In the genomic region with DNA sequence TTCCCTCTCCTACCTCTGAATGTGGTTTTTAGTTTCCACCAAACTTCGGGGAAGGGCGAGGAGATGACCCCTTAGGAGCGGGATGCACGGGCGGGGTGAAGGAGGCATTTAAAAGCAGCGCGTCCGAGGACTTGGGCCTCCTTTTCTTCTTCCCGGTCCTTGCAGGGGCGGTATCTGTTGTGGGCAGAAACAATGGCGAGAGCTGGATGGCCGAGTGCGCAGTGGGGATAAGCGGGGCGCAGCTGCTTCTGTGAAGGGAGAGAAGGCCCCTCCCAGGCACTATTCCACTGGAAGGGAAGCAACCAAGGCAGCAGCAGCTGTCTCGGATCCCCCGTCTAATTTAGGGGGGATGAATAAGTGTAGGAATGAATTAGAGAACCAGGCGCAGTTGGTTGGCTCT, we compare ENCODE assay signal across 8 cellular contexts. TPM values are rescaled to one million over a fixed set of nuclear protein-coding genes. Genes with fewer than 3 reads are reported as not detected.
DNase-seq lines count a peak whose midpoint lies in the region; ATAC-seq and TF ChIP-seq lines count a peak whose summit lies in the region.

No MANE protein-coding gene starts in this region.

- peak overlapping the region; percentile 79 to 96 for H3K4me3 ChIP-seq in SK-N-SH (ENCODE audit: low read depth in 2 of 2, low read length in 1 of 2)
- H3K4me3 ChIP-seq in breast epithelium, result peak overlapping the region; percentile 86 to 99 (median 91)
- peak overlapping the region; percentile 81 to 98 (median 94) for H3K4me3 ChIP-seq in sigmoid colon

- peaks cover 47% of the 10 kb centered on the region for H4K20me1 ChIP-seq in SK-N-SH (ENCODE audit: insufficient read depth)

- TF ChIP-seq CTCF in SK-N-SH (IDR thresholded peaks at IDR 0.05) (no peak), breast epithelium (IDR thresholded peaks at IDR 0.05) (no peak), sigmoid colon (IDR thresholded peaks at IDR 0.05) (no peak)

- H3K27ac ChIP-seq in SK-N-SH (ENCODE audit: low read depth in 2 of 2, low read length in 1 of 2) (peak overlapping the region; percentile 95 to 96), breast epithelium (peak overlapping the region; percentile 98 to 99), sigmoid colon (peak overlapping the region; percentile 96 to 100 (median 98))

- H3K9ac ChIP-seq in SK-N-SH, result peak overlapping the region; percentile 88

- no peaks in the 10 kb centered on the region for H3K27me3 ChIP-seq in SK-N-SH (ENCODE audit: insufficient read depth)
- H3K27me3 ChIP-seq in breast epithelium, result no peaks in the 10 kb centered on the region
- no peaks in the 10 kb centered on the region for H3K27me3 ChIP-seq in sigmoid colon

- H3F3A ChIP-seq in SK-N-SH (replicated peaks; ENCODE audit: insufficient read depth), result peaks cover 14% of the 10 kb centered on the region

- no peaks in the 10 kb centered on the region for H3K9me2 ChIP-seq in SK-N-SH

- H3K9me3 ChIP-seq in SK-N-SH (no peaks in the 10 kb centered on the region), breast epithelium (no peaks in the 10 kb centered on the region), sigmoid colon (no peaks in the 10 kb centered on the region)

- CTCF ChIA-PET in SK-N-SH (lab: Yijun Ruan, JAX), result no interaction called here

- TF ChIP-seq RAD21 in SK-N-SH (IDR thresholded peaks at IDR 0.05; ENCODE audit: low read length), result no peak

- TF ChIP-seq EP300 in SK-N-SH (IDR thresholded peaks at IDR 0.05; ENCODE audit: borderline replicate concordance in 1 of 2, low read depth in 1 of 2, low read length in 1 of 2) (no peak), sigmoid colon (IDR thresholded peaks at IDR 0.05) (no peak)

- intact Hi-C loops in breast epithelium (cut with DNase I; ENCODE audit: low total_unique reads) (no loop called here), sigmoid colon (cut with DNase I) (no loop called here)

- peaks cover 58% of the 10 kb centered on the region for H3K79me2 ChIP-seq in SK-N-SH (ENCODE audit: insufficient read depth)

- WGBS in SK-N-SH (ENCODE audit: low lambda C conversion rate), result under 1% methylated on average over 17 of the region's 18 CpGs
- 0 to 1% methylated on average over 18 of the region's 18 CpGs for WGBS in sigmoid colon, 2 donors

- DNase-seq in Caki2 (ENCODE audit: low read depth), result peak; percentile 48
- DNase-seq in HT-29 (ENCODE audit: low spot score), result peak; percentile 56
- peak; percentile 49 for DNase-seq in SK-N-SH
- peak; percentile 32 to 52 for DNase-seq in breast epithelium (ENCODE audit: low spot score in 2 of 2)
- peak; percentile 40 for DNase-seq in iPS-NIHi11 (ENCODE audit: low spot score)
- DNase-seq in sigmoid colon, result peak; percentile 81
- no peak for DNase-seq in NCI-H1694 (lab: John Stamatoyannopoulos, UW)

- H3K4me1 ChIP-seq in SK-N-SH (ENCODE audit: control insufficient read depth in 1 of 2, insufficient read depth in 2 of 2, low read depth in 1 of 2, low read length in 1 of 2) (peaks cover 0 to 9% of the 10 kb centered on the region in 2 experiments; a peak in 2 of 4 replicates), breast epithelium (peaks cover 0 to 15% of the 10 kb centered on the region in 2 donors), sigmoid colon (peaks cover 0 to 48% (median 37%) of the 10 kb centered on the region in 4 donors)

- peak overlapping the region; percentile 84 for H3K4me2 ChIP-seq in SK-N-SH

- H3K36me3 ChIP-seq in SK-N-SH (replicated peaks in 1 of 2; ENCODE audit: control insufficient read depth in 1 of 2, insufficient read depth in 2 of 2, low read length in 1 of 2) (peaks cover 28 to 34% of the 10 kb centered on the region in 2 experiments), breast epithelium (no peaks in the 10 kb centered on the region), sigmoid colon (peaks cover 0 to 21% (median 0%) of the 10 kb centered on the region in 4 donors)

- no peak for ATAC-seq in HG02763 (IDR thresholded peaks at IDR 0.05; ENCODE audit: unreplicated experiment)

- peak overlapping the region; percentile 36; the same call in 1 of the 2 replicates for H2AFZ ChIP-seq in SK-N-SH (ENCODE audit: low read depth)

- TF ChIP-seq POLR2A in breast epithelium (IDR thresholded peaks at IDR 0.05) (no peak), sigmoid colon (IDR thresholded peaks at IDR 0.05) (peak in 1 of 2 donors; percentile 8)

- in situ Hi-C loops in Caki2 (cut with HindIII; ENCODE audit: low pct_unique_long_range_greater_than_20kb, low sequenced_read_pairs), result no loop called here

- POLR2A ChIA-PET in SK-N-SH (lab: Yijun Ruan, JAX), result interaction anchor here (1.5 kb wide), 1 partner anchor 177 kb away, joined by 6 read pairs; a partner anchor contains a TSS

TF ChIP-seq in SK-N-SH, 30 proteins besides CTCF, POLR2A, EP300 and RAD21:
- TF ChIP-seq RFX5 (IDR thresholded peaks at IDR 0.05; ENCODE audit: low read length) (no peak), YY1 (IDR thresholded peaks at IDR 0.05; ENCODE audit: low read depth) (peak; percentile 52; the same call in 1 of the 2 replicates), RCOR1 (IDR thresholded peaks at IDR 0.05; ENCODE audit: low read length) (no peak), TAF1 (IDR thresholded peaks at IDR 0.05; ENCODE audit: borderline replicate concordance, low read depth, low read length) (peak; percentile 48; the same call in 1 of the 2 replicates)
- TF ChIP-seq, protein P1, sequence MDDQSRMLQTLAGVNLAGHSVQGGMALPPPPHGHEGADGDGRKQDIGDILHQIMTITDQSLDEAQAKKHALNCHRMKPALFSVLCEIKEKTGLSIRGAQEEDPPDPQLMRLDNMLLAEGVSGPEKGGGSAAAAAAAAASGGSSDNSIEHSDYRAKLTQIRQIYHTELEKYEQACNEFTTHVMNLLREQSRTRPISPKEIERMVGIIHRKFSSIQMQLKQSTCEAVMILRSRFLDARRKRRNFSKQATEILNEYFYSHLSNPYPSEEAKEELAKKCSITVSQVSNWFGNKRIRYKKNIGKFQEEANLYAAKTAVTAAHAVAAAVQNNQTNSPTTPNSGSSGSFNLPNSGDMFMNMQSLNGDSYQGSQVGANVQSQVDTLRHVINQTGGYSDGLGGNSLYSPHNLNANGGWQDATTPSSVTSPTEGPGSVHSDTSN (IDR thresholded peaks at IDR 0.05), result no peak
- TF ChIP-seq, protein P2, sequence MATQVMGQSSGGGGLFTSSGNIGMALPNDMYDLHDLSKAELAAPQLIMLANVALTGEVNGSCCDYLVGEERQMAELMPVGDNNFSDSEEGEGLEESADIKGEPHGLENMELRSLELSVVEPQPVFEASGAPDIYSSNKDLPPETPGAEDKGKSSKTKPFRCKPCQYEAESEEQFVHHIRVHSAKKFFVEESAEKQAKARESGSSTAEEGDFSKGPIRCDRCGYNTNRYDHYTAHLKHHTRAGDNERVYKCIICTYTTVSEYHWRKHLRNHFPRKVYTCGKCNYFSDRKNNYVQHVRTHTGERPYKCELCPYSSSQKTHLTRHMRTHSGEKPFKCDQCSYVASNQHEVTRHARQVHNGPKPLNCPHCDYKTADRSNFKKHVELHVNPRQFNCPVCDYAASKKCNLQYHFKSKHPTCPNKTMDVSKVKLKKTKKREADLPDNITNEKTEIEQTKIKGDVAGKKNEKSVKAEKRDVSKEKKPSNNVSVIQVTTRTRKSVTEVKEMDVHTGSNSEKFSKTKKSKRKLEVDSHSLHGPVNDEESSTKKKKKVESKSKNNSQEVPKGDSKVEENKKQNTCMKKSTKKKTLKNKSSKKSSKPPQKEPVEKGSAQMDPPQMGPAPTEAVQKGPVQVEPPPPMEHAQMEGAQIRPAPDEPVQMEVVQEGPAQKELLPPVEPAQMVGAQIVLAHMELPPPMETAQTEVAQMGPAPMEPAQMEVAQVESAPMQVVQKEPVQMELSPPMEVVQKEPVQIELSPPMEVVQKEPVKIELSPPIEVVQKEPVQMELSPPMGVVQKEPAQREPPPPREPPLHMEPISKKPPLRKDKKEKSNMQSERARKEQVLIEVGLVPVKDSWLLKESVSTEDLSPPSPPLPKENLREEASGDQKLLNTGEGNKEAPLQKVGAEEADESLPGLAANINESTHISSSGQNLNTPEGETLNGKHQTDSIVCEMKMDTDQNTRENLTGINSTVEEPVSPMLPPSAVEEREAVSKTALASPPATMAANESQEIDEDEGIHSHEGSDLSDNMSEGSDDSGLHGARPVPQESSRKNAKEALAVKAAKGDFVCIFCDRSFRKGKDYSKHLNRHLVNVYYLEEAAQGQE (IDR thresholded peaks at IDR 0.05; ENCODE audit: low read depth, low read length), result no peak
- TF ChIP-seq, protein P3, sequence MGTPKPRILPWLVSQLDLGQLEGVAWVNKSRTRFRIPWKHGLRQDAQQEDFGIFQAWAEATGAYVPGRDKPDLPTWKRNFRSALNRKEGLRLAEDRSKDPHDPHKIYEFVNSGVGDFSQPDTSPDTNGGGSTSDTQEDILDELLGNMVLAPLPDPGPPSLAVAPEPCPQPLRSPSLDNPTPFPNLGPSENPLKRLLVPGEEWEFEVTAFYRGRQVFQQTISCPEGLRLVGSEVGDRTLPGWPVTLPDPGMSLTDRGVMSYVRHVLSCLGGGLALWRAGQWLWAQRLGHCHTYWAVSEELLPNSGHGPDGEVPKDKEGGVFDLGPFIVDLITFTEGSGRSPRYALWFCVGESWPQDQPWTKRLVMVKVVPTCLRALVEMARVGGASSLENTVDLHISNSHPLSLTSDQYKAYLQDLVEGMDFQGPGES (IDR thresholded peaks at IDR 0.05; ENCODE audit: low read depth, low read length), result no peak
TF ChIP-seq in SK-N-SH: peak in this region for 2.

RNA-seq across cellular contexts. Expression of a gene that starts 0.9 kb away (rescaled TPM):
- 22.8 and 31.8 TPM in 2 replicates for total RNA-seq in Caki2 (2014; rRNA removed; shearing (Covaris generic); ENCODE audit: low replicate concordance)
- 24.2 and 25.0 TPM in 2 replicates for total RNA-seq in HT-29 (2014; rRNA removed; shearing (Covaris generic))
- polyA plus RNA-seq in SK-N-SH (2012; rRNA removed) (7.5 and 8.4 TPM in 2 replicates), sigmoid colon (10 to 100 TPM in 2 of 3 donors, 1 to 10 TPM in 1; 9.6 to 19.8 (median 12.9) TPM)
- 10.2 and 12.6 TPM in 2 replicates for polyA plus RNA-seq in SK-N-SH (2012; cell fraction: cytosol; rRNA removed)
- polyA plus RNA-seq in SK-N-SH (2012; cell fraction: nucleus; rRNA removed), result 6.7 and 11.5 TPM in 2 replicates
- total RNA-seq in breast epithelium (10 to 100 TPM; 34.7 to 58.2 (median 53.4) TPM), sigmoid colon (10 to 100 TPM; 35.3 to 46.4 (median 41.8) TPM)
